1 cellular context compared by ENCODE assay signal in the genomic region with DNA sequence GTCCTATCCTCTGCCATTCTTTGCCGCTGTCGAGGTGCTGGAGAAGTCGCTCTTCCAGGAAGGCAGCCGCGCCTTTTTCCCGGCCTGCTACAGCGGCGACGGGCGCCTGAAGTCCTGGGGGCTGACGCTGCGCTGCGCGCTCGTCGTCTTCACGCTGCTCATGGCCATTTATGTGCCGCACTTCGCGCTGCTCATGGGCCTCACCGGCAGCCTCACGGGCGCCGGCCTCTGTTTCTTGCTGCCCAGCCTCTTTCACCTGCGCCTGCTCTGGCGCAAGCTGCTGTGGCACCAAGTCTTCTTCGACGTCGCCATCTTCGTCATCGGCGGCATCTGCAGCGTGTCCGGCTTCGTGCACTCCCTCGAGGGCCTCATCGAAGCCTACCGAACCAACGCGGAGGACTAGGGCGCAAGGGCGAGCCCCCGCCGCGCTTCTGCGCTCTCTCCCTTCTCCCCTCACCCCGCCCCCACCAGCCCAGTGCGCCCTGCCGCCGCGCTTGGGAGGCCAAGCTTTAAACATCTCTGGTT.
A peak's percentile ranks its signal among the peaks of the same experiment; 100 is the strongest.
TF ChIP-seq lines count a peak whose summit lies in the region.

No MANE protein-coding gene starts in this region.

TF ChIP-seq in H1, 55 proteins besides CTCF, POLR2A, EP300 and RAD21:
- TF ChIP-seq EZH2 (IDR thresholded peaks at IDR 0.05; ENCODE audit: low read depth, low read length, severe bottlenecking) (peak; percentile 83), RXRA (IDR thresholded peaks at IDR 0.05; ENCODE audit: insufficient read depth, low read depth, low read length) (no peak), RBBP5 (IDR thresholded peaks at IDR 0.05; ENCODE audit: borderline replicate concordance, low read depth, low read length) (0 out of 2 replicates have a peak, but pooled peaks have one; percentile 64), EGR1 (IDR thresholded peaks at IDR 0.05; ENCODE audit: borderline replicate concordance, low read depth, low read length) (no peak; the same call in 1 of the 2 replicates), CREB1 (IDR thresholded peaks at IDR 0.05) (0 out of 2 replicates have a peak, but pooled peaks have one; percentile 33), YY1 (IDR thresholded peaks at IDR 0.05; ENCODE audit: low read depth, low read length) (0 out of 2 replicates have a peak, but pooled peaks have one; percentile 25), RNF2 (IDR thresholded peaks at IDR 0.05; ENCODE audit: borderline replicate concordance, low read depth, low read length, missing control alignments, poor library complexity, severe bottlenecking) (peak; percentile 41), SUZ12 (IDR thresholded peaks at IDR 0.05; ENCODE audit: low read length) (peak; percentile 92; the same call in 1 of the 2 replicates), PHF8 (conservative IDR thresholded peaks at IDR 0.05; ENCODE audit: low read depth, low read length) (no peak), KDM4A (IDR thresholded peaks at IDR 0.05; ENCODE audit: low read depth, low read length, severe bottlenecking) (peak; percentile 50), CBX8 (IDR thresholded peaks at IDR 0.05; ENCODE audit: borderline replicate concordance, low read depth, low read length) (0 out of 2 replicates have a peak, but pooled peaks have one; percentile 34), GABPA (IDR thresholded peaks at IDR 0.05; ENCODE audit: borderline replicate concordance, insufficient read depth, low read length) (0 out of 2 replicates have a peak, but pooled peaks have one; percentile 31)
- TF ChIP-seq, protein P1, sequence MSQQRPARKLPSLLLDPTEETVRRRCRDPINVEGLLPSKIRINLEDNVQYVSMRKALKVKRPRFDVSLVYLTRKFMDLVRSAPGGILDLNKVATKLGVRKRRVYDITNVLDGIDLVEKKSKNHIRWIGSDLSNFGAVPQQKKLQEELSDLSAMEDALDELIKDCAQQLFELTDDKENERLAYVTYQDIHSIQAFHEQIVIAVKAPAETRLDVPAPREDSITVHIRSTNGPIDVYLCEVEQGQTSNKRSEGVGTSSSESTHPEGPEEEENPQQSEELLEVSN (IDR thresholded peaks at IDR 0.05): peak; percentile 86
- TF ChIP-seq, protein P2, sequence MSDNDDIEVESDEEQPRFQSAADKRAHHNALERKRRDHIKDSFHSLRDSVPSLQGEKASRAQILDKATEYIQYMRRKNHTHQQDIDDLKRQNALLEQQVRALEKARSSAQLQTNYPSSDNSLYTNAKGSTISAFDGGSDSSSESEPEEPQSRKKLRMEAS (IDR thresholded peaks at IDR 0.05): peak; percentile 92
